ENCODE assay signal across 1 cellular context in genomic region chr18:22399949-22400348, GRCh38.
TF ChIP-seq lines count a peak whose summit lies in the region.

No MANE protein-coding gene starts in this region.

TF ChIP-seq in HEK293, 187 proteins besides CTCF, POLR2A, EP300 and RAD21 (continued from another document):
- TF ChIP-seq ZNF169 (tag by site-specific recombination; IDR thresholded peaks at IDR 0.05) = no peak
- TF ChIP-seq ATF2 (tag by site-specific recombination; IDR thresholded peaks at IDR 0.05; ENCODE audit: low read depth) = peak; percentile 40; the same call in 1 of the 2 replicates
- peak; percentile 19; the same call in 1 of the 2 replicates for TF ChIP-seq SP3 (tag by site-specific recombination; IDR thresholded peaks at IDR 0.05)
- TF ChIP-seq GLIS1 (tag by site-specific recombination; IDR thresholded peaks at IDR 0.05) = peak; percentile 47; the same call in 1 of the 2 replicates
- TF ChIP-seq TSHZ1 (tag by site-specific recombination; IDR thresholded peaks at IDR 0.05; ENCODE audit: borderline replicate concordance) = 0 out of 2 replicates have a peak, but pooled peaks have one; percentile 20
- TF ChIP-seq ZNF664 (tag by site-specific recombination; IDR thresholded peaks at IDR 0.05) = peak; percentile 75
- peak; percentile 90 for TF ChIP-seq ZNF629 (tag by site-specific recombination; IDR thresholded peaks at IDR 0.05)
